ENCODE assay signal across 9 cellular contexts in the genomic region with DNA sequence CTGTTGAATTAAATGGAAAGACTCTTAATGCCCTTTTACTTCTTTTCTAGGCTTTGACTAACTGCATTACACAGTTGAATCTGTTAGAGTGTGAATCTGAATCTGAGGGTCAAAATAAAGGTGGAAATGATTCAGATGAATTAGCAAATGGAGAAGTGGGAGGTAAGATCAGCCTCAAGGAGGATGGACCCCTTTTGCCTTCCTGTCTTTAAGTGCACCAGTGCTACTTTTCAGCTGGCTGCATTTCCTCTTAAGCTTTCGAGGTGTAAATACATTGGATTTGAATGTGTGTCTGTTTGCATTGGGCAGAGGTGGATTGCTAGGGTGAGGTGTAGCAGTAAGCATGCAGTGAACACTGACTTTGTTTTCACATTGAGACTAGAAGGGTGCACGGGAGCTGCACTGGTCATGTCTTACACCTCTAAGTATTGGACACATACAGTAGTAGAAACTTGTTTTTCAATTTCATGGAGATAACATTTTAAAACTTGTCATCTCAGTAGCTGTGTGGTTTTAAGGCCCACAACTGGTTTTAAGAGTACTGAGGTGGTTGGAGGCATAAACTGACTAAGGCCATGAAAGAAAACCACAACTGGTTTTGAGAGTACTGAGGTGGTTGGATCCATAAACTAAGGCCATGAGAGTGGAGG. TPM values are rescaled to one million over a fixed set of nuclear protein-coding genes. Genes with fewer than 3 reads are reported as not detected.
A peak's percentile ranks its signal among the peaks of the same experiment; 100 is the strongest.
DNase-seq lines count a peak whose midpoint lies in the region; ATAC-seq and TF ChIP-seq lines count a peak whose summit lies in the region.
"Had no signal": no experiment of that assay in that cellular context is flagged by ENCODE, and none has a peak within 500 bp of the region (broad histone marks: within the 10 kb centered on the region; RNA-seq: fewer than 3 reads in every experiment).

No MANE protein-coding gene starts in this region.

- H4K20me1 ChIP-seq in PC-3 (ENCODE audit: low read length): no peaks in the 10 kb centered on the region

- H3K36me3 Mint-ChIP-seq in activated naive CD8-positive, alpha-beta T cell treated with anti-CD3 and anti-CD28 coated beads for 36 hours: peaks cover 62% of the 10 kb centered on the region

- H3K9me3 Mint-ChIP-seq in activated naive CD8-positive, alpha-beta T cell treated with anti-CD3 and anti-CD28 coated beads for 36 hours: no peaks in the 10 kb centered on the region

- no peaks in the 10 kb centered on the region for H3K9me2 ChIP-seq in PC-3 (replicated peaks; ENCODE audit: low read length)

- TF ChIP-seq CTCF in foreskin keratinocyte (conservative IDR thresholded peaks at IDR 0.05): no peak
- no peak for TF ChIP-seq CTCF in PC-3 (conservative IDR thresholded peaks at IDR 0.05; ENCODE audit: low read depth, low read length)

- DNase-seq in activated naive CD8-positive, alpha-beta T cell treated with anti-CD3 and anti-CD28 coated beads for 36 hours: peak; percentile 34
- no peak for DNase-seq in central memory CD4-positive, alpha-beta T cell
- DNase-seq in SW480 (ENCODE audit: low spot score): no peak
- no peak for DNase-seq in foreskin keratinocyte
- DNase-seq in PC-3: no peak
- DNase-seq: psoas muscle had no signal

- POLR2A ChIA-PET in PC-3 (lab: Charles Lee; ENCODE audit: unreplicated experiment): no interaction called here

- H3K36me3 ChIP-seq in PC-3 (ENCODE audit: low read depth, low read length): peaks cover 78% of the 10 kb centered on the region

- H3K4me2 ChIP-seq in PC-3 (ENCODE audit: low read length): no peak overlapping the region

- no peak overlapping the region for H2AFZ ChIP-seq in PC-3 (ENCODE audit: low read length)

- H3K79me2 ChIP-seq in PC-3 (ENCODE audit: low read length): no peaks in the 10 kb centered on the region

- CTCF ChIA-PET in PC-3 (lab: Charles Lee): no interaction called here

- intact Hi-C loops in PC-3 (cut with micrococcal nuclease): no loop called here

- H3K27me3 Mint-ChIP-seq in activated naive CD8-positive, alpha-beta T cell treated with anti-CD3 and anti-CD28 coated beads for 36 hours: no peaks in the 10 kb centered on the region

- no peak overlapping the region for H3K27ac ChIP-seq in foreskin keratinocyte
- no peak overlapping the region for H3K27ac ChIP-seq in PC-3 (ENCODE audit: low read length)
- H3K27ac ChIP-seq: psoas muscle had no signal

- peak overlapping the region; percentile 6 for H3K4me3 Mint-ChIP-seq in activated naive CD8-positive, alpha-beta T cell treated with anti-CD3 and anti-CD28 coated beads for 36 hours

- H3K4me1 ChIP-seq in foreskin keratinocyte: no peaks in the 10 kb centered on the region
- H3K4me1 ChIP-seq in PC-3 (ENCODE audit: insufficient read depth, low read length): no peaks in the 10 kb centered on the region
- H3K4me1 ChIP-seq: psoas muscle had no signal

- no TSS peak for BruUV-seq in PC-3 (replicated peaks; lab: Mats Ljungman, UMichigan)

- no peaks in the 10 kb centered on the region for H3F3A ChIP-seq in PC-3 (ENCODE audit: low read length, unreplicated experiment)

- peaks cover 61% of the 10 kb centered on the region for H3K4me1 Mint-ChIP-seq in activated naive CD8-positive, alpha-beta T cell treated with anti-CD3 and anti-CD28 coated beads for 36 hours

- H3K27me3 ChIP-seq in foreskin keratinocyte (no peaks in the 10 kb centered on the region), PC-3 (ENCODE audit: low read length) (no peaks in the 10 kb centered on the region)

- peak overlapping the region; percentile 92 for H3K27ac Mint-ChIP-seq in activated naive CD8-positive, alpha-beta T cell treated with anti-CD3 and anti-CD28 coated beads for 36 hours

- ATAC-seq in GM18508 (IDR thresholded peaks at IDR 0.05; ENCODE audit: insufficient read depth, unreplicated experiment) (peak; percentile 59), GM21381 (IDR thresholded peaks at IDR 0.05; ENCODE audit: unreplicated experiment) (peak; percentile 62), HG03280 (IDR thresholded peaks at IDR 0.05; ENCODE audit: unreplicated experiment) (peak; percentile 61), foreskin keratinocyte (no peak), PC-3 (no peak)
- ATAC-seq: psoas muscle had no signal

- H3K9ac ChIP-seq in PC-3 (ENCODE audit: low read length): no peak overlapping the region

- H3K4me3 ChIP-seq in PC-3 (ENCODE audit: low read length): no peak overlapping the region
- H3K4me3 ChIP-seq: psoas muscle had no signal

- H3K9me3 ChIP-seq in PC-3 (ENCODE audit: low read length): no peaks in the 10 kb centered on the region
- H3K9me3 ChIP-seq: psoas muscle had no signal

RNA-seq across cellular contexts. Expression of gene MIA3, which starts 35.4 kb away (rescaled TPM):
- total RNA-seq in activated naive CD8-positive, alpha-beta T cell treated with anti-CD3 and anti-CD28 coated beads for 36 hours: 10 to 100 TPM; 46.8 to 48.6 TPM
- total RNA-seq in foreskin keratinocyte (42.5 and 44.1 TPM in 2 replicates), PC-3 (2014; rRNA removed) (50.8 and 69.3 TPM in 2 replicates)
- polyA plus RNA-seq in foreskin keratinocyte: 18.2 and 20.2 TPM in 2 replicates

RNA-seq across cellular contexts. Expression of gene AIDA, which starts 59.0 kb away (rescaled TPM):
- total RNA-seq in activated naive CD8-positive, alpha-beta T cell treated with anti-CD3 and anti-CD28 coated beads for 36 hours: 10 to 100 TPM; 69.6 to 73.6 TPM
- total RNA-seq in foreskin keratinocyte (76.3 and 83.7 TPM in 2 replicates), PC-3 (2014; rRNA removed) (38.0 and 41.4 TPM in 2 replicates)
- polyA plus RNA-seq in foreskin keratinocyte: 47.5 and 48.8 TPM in 2 replicates

RNA-seq across cellular contexts. Expression of gene BROX, which starts 59.1 kb away (rescaled TPM):
- total RNA-seq in activated naive CD8-positive, alpha-beta T cell treated with anti-CD3 and anti-CD28 coated beads for 36 hours: 10 to 100 TPM; 36.7 to 37.6 TPM
- total RNA-seq in foreskin keratinocyte: 39.7 and 47.2 TPM in 2 replicates
- polyA plus RNA-seq in foreskin keratinocyte: 14.2 and 17.3 TPM in 2 replicates
- total RNA-seq in PC-3 (2014; rRNA removed): 60.7 and 68.4 TPM in 2 replicates

Comparison
In these comparisons a context has a peak if more than half of its experiments do, and no peak if none do; other contexts are left out.
1. ATAC-seq: peak in GM18508 (single experiment), GM21381 (single experiment) and HG03280 (single experiment); none in foreskin keratinocyte (single experiment) and PC-3 (single experiment).